In the genomic region with DNA sequence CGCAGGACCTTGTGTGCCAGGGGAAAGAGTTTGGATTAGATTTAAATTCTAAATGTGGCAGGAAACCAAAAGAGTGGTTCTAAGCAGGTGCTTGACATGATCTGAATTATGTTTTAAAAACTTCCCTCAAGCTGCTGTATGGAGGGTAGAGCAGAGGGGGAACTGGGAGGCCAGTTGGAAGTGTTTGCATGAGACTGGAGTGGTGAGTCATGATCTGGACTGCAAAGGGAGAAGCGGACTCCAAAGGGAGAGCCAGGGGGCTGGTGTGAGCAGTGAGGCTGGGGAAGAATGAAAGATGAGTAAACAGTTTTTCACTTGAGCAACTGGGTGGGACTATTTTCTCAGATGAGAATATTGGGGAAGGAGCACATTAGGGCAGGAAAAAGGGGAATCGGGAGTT, we compare ENCODE assay signal across 21 cellular contexts.
DNase-seq lines count a peak whose midpoint lies in the region; ATAC-seq and TF ChIP-seq lines count a peak whose summit lies in the region.
"Had no signal": no experiment of that assay in that cellular context is flagged by ENCODE, and none has a peak within 500 bp of the region (broad histone marks: within the 10 kb centered on the region; RNA-seq: fewer than 3 reads in every experiment).

No MANE protein-coding gene starts in this region.

- H4K8ac ChIP-seq in mesenchymal stem cell (ENCODE audit: low read length): no peak overlapping the region

- TF ChIP-seq CTCF in epithelial cell of esophagus (IDR thresholded peaks at IDR 0.05; ENCODE audit: insufficient read depth, low read depth, low read length, missing control alignments): no peak

- no peak overlapping the region for H2AFZ ChIP-seq in mesenchymal stem cell (ENCODE audit: low read depth, low read length)
- H2AFZ ChIP-seq: PC-9 had no signal

- H3K4me3 ChIP-seq in MG63: no peak overlapping the region
- no peak overlapping the region for H3K4me3 ChIP-seq in epithelial cell of esophagus (ENCODE audit: low read length)
- peak overlapping the region in 1 of 2 experiments; percentile 21 for H3K4me3 ChIP-seq in mesenchymal stem cell (ENCODE audit: insufficient read depth in 1 of 2, low read depth in 1 of 2, low read length in 2 of 2)
- H3K4me3 ChIP-seq: dorsolateral prefrontal cortex, PC-9, sigmoid colon, tibial artery had no signal

- H3K9me3 ChIP-seq in MG63 (no peaks in the 10 kb centered on the region), mesenchymal stem cell (ENCODE audit: control insufficient read depth, low read length) (no peaks in the 10 kb centered on the region)
- H3K9me3 ChIP-seq: neutrophil, sigmoid colon, tibial artery had no signal

- H3K36me3 ChIP-seq in MG63 (no peaks in the 10 kb centered on the region), mesenchymal stem cell (ENCODE audit: control insufficient read depth in 1 of 2, insufficient read depth in 2 of 2, low read depth in 1 of 2, low read length in 2 of 2) (no peaks in the 10 kb centered on the region)
- H3K36me3 ChIP-seq: neutrophil, sigmoid colon, tibial artery had no signal

- no peaks in the 10 kb centered on the region for H3K79me1 ChIP-seq in mesenchymal stem cell (replicated peaks; ENCODE audit: low read length, poor library complexity, severe bottlenecking)

- H2BK120ac ChIP-seq in mesenchymal stem cell (ENCODE audit: low read depth, low read length): peak overlapping the region; percentile 12

- peak overlapping the region in 1 of 2 experiments; percentile 57 for H3K4ac ChIP-seq in mesenchymal stem cell (ENCODE audit: low read depth in 1 of 2, low read length in 2 of 2)

- peak overlapping the region in 1 of 2 experiments; percentile 76 for H3K18ac ChIP-seq in mesenchymal stem cell (ENCODE audit: low read depth in 1 of 2, low read length in 2 of 2)

- peaks cover 6% of the 10 kb centered on the region for H3K4me1 ChIP-seq in mesenchymal stem cell (ENCODE audit: control insufficient read depth, insufficient read depth, low read depth, low read length)
- H3K4me1 ChIP-seq: foreskin keratinocyte, sigmoid colon, tibial artery had no signal

- 28% methylated on average over 3 of the region's 3 CpGs for WGBS in mesenchymal stem cell

- H2AK5ac ChIP-seq in mesenchymal stem cell (ENCODE audit: low read length, severe bottlenecking): no peak overlapping the region

- peak overlapping the region in 1 of 2 experiments; percentile 86 for H3K14ac ChIP-seq in mesenchymal stem cell (ENCODE audit: low read length in 2 of 2)

- H4K91ac ChIP-seq in mesenchymal stem cell (ENCODE audit: low read length): no peak overlapping the region

- H2BK12ac ChIP-seq in mesenchymal stem cell (ENCODE audit: low read length in 2 of 2): no peak overlapping the region

- H3K4me2 ChIP-seq in mesenchymal stem cell (ENCODE audit: low read length, poor library complexity, severe bottlenecking): no peak overlapping the region
- H3K4me2 ChIP-seq: PC-9 had no signal

- no peak overlapping the region for H3K27ac ChIP-seq in mesenchymal stem cell (ENCODE audit: low read length, poor library complexity, severe bottlenecking)
- H3K27ac ChIP-seq: foreskin keratinocyte, neutrophil, PC-9, sigmoid colon, tibial artery had no signal

- ATAC-seq in HG03354 (IDR thresholded peaks at IDR 0.05; ENCODE audit: poor library complexity, severe bottlenecking, unreplicated experiment): no peak
- ATAC-seq in HG02970 (IDR thresholded peaks at IDR 0.05; ENCODE audit: low FRiP score, unreplicated experiment): no peak
- no peak for ATAC-seq in HG03095 (IDR thresholded peaks at IDR 0.05; ENCODE audit: unreplicated experiment)
- ATAC-seq: foreskin keratinocyte had no signal

- H3K27me3 ChIP-seq in MG63: no peaks in the 10 kb centered on the region
- no peaks in the 10 kb centered on the region for H3K27me3 ChIP-seq in mesenchymal stem cell (ENCODE audit: control insufficient read depth in 1 of 2, insufficient read depth in 1 of 2, low read length in 2 of 2)
- H3K27me3 ChIP-seq: dorsolateral prefrontal cortex, foreskin keratinocyte, neutrophil, sigmoid colon, tibial artery had no signal

- no peak overlapping the region for H3K23ac ChIP-seq in mesenchymal stem cell (ENCODE audit: low read length in 2 of 2)

- H3K9ac ChIP-seq in mesenchymal stem cell (ENCODE audit: low read length): no peak overlapping the region

- DNase-seq in AG20443 (ENCODE audit: low spot score): peak; percentile 55
- DNase-seq in MG63: peak; percentile 86
- peak; percentile 32 for DNase-seq in epithelial cell of esophagus (ENCODE audit: low read depth)
- DNase-seq in mesenchymal stem cell: peak; percentile 85
- no peak for DNase-seq in NCI-H526 (lab: John Stamatoyannopoulos, UW)
- DNase-seq: activated effector memory CD4-positive, alpha-beta T cell treated with anti-CD3 and anti-CD28 coated beads, Interleukin-2, amount 50 U/mL, for 16 hours; anterior cingulate cortex; C1 segment of cervical spinal cord; dorsolateral prefrontal cortex; Kasumi-1; NCI-H1694 treated with DMSO at 0.1 percent for 48 hours; NCI-H526 treated with DMSO at 0.1 percent for 48 hours; PC-9; sigmoid colon; stimulated activated CD4-positive, alpha-beta T cell treated with anti-CD3 and anti-CD28 coated beads, Interleukin-2, amount 100 ng/mL, for 48 hours; tibial artery had no signal

- H2BK15ac ChIP-seq in mesenchymal stem cell (ENCODE audit: low read depth, poor library complexity, severe bottlenecking): no peak overlapping the region

- H2BK5ac ChIP-seq in mesenchymal stem cell (ENCODE audit: low read depth, low read length, poor library complexity, severe bottlenecking): no peak overlapping the region

Comparison
In these comparisons a context has a peak if more than half of its experiments do, and no peak if none do; other contexts are left out.
1. DNase-seq: peak in AG20443 (single experiment), MG63 (single experiment), epithelial cell of esophagus (single experiment) and mesenchymal stem cell (single experiment); none in NCI-H526 (0 of 2).